In the genomic region with DNA sequence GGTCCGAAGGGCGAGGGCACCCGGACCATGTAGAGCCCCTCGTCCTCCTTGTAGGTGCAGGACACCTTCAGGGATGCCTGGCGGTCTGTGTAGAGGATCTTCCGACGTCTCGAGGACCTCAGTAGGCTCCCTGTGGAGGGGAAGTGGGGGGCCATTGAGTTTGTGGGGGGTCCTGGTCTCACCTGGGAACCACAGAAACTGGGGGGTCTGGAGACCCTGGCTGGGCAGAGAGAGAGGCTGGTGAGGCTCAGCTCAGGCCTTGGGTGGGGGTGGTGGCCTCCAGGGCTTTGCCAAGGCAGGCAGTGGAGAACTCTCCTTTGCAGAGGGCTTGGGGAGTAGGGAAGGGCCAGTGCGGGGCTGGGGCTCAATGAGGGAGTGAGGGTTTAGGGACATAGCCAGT, we compare ENCODE assay signal across 17 cellular contexts. TPM values are rescaled to one million over a fixed set of nuclear protein-coding genes. Genes with fewer than 3 reads are reported as not detected.
DNase-seq lines count a peak whose midpoint lies in the region; ATAC-seq and TF ChIP-seq lines count a peak whose summit lies in the region.
"Had no signal": no experiment of that assay in that cellular context is flagged by ENCODE, and none has a peak within 500 bp of the region (broad histone marks: within the 10 kb centered on the region; RNA-seq: fewer than 3 reads in every experiment).

No MANE protein-coding gene starts in this region.

- peak overlapping the region; percentile 36; the same call in 1 of the 2 replicates for H3K27ac Mint-ChIP-seq in GM23338
- H3K27ac Mint-ChIP-seq: CD8-positive, alpha-beta T cell; HFFc6 had no signal

- peaks cover 8% of the 10 kb centered on the region for H3K27me3 Mint-ChIP-seq in GM23338 (ENCODE audit: insufficient read depth, low read depth, poor library complexity)

- no peaks in the 10 kb centered on the region for H4K20me1 ChIP-seq in GM23338 (replicated peaks; ENCODE audit: insufficient read depth)

- H3K36me3 ChIP-seq in GM23338 (ENCODE audit: insufficient read depth) (no peaks in the 10 kb centered on the region), H7 (replicated peaks; ENCODE audit: control insufficient read depth, insufficient read depth, low read length) (no peaks in the 10 kb centered on the region), lower lobe of right lung (no peaks in the 10 kb centered on the region)
- H3K36me3 ChIP-seq: HAP-1 had no signal

- H3K9me3 Mint-ChIP-seq in GM23338: no peaks in the 10 kb centered on the region
- H3K9me3 Mint-ChIP-seq: CD8-positive, alpha-beta T cell; HFFc6 had no signal

- no peaks in the 10 kb centered on the region for H3K9me2 ChIP-seq in GM23338 (ENCODE audit: insufficient read depth)

- H3K79me2 ChIP-seq in GM23338 (replicated peaks; ENCODE audit: insufficient read depth): no peaks in the 10 kb centered on the region

- H3K4me1 ChIP-seq in GM23338 (ENCODE audit: insufficient read depth): no peaks in the 10 kb centered on the region
- H3K4me1 ChIP-seq in lower lobe of right lung: peaks cover 7% of the 10 kb centered on the region
- H3K4me1 ChIP-seq: Caco-2, HAP-1 had no signal

- no peaks in the 10 kb centered on the region for H3K36me3 Mint-ChIP-seq in GM23338 (ENCODE audit: low read depth)
- H3K36me3 Mint-ChIP-seq: CD8-positive, alpha-beta T cell had no signal

- H2AFZ ChIP-seq in GM23338: no peak overlapping the region

- ATAC-seq in GM23338 (no peak), lower lobe of right lung (no peak), GM21528 (IDR thresholded peaks at IDR 0.05; ENCODE audit: low FRiP score, unreplicated experiment) (no peak), GM21381 (IDR thresholded peaks at IDR 0.05; ENCODE audit: unreplicated experiment) (no peak)
- ATAC-seq: CD8-positive, alpha-beta T cell; GM12878 had no signal

- H3K9me3 ChIP-seq in lower lobe of right lung: no peaks in the 10 kb centered on the region
- H3K9me3 ChIP-seq: Caco-2, HAP-1 had no signal

- no peak overlapping the region for H3K4me2 ChIP-seq in GM23338

- no peaks in the 10 kb centered on the region for H3F3A ChIP-seq in GM23338 (replicated peaks; ENCODE audit: low read depth)

- DNase-seq in GM23338 (ENCODE audit: low spot score): no peak
- peak; percentile 29 for DNase-seq in H7
- peak; percentile 21 for DNase-seq in lower lobe of right lung
- DNase-seq in NCI-H446 treated with DMSO at 0.1 percent for 48 hours (lab: John Stamatoyannopoulos, UW): no peak
- DNase-seq: C1 segment of cervical spinal cord; Caco-2; CD8-positive, alpha-beta T cell; DMS153; DND-41; HFFc6 had no signal

- TF ChIP-seq CTCF in GM23338 (conservative IDR thresholded peaks at IDR 0.05; ENCODE audit: low read depth in 2 of 2) (no peak), lower lobe of right lung (IDR thresholded peaks at IDR 0.05) (no peak)

- H3K4me3 ChIP-seq in GM23338 (no peak overlapping the region), H7 (ENCODE audit: insufficient read depth, low read depth, low read length) (no peak overlapping the region), lower lobe of right lung (no peak overlapping the region)
- H3K4me3 ChIP-seq: GM12878, HAP-1 had no signal

- intact Hi-C loops in lower lobe of right lung (cut with DNase I): no loop called here

- H3K27me3 ChIP-seq in GM23338 (ENCODE audit: insufficient read depth) (no peaks in the 10 kb centered on the region), H7 (ENCODE audit: control insufficient read depth, insufficient read depth, low read length) (no peaks in the 10 kb centered on the region), lower lobe of right lung (ENCODE audit: low read depth) (no peaks in the 10 kb centered on the region)

- no peak overlapping the region for H3K4me3 Mint-ChIP-seq in GM23338
- H3K4me3 Mint-ChIP-seq: CD8-positive, alpha-beta T cell; HFFc6 had no signal

- H3K27ac ChIP-seq in GM23338 (ENCODE audit: low read depth) (no peak overlapping the region), lower lobe of right lung (no peak overlapping the region)

- H3K4me1 Mint-ChIP-seq in GM23338: peaks cover 7% of the 10 kb centered on the region; the same call in 2 of the 3 replicates

TF ChIP-seq in GM23338, 12 proteins besides CTCF, POLR2A, EP300 and RAD21 (continues in another document):
- TF ChIP-seq EZH2 (IDR thresholded peaks at IDR 0.05; ENCODE audit: low read depth, unreplicated experiment) (no peak), CREB1 (CRISPR knock-in tag; IDR thresholded peaks at IDR 0.05; ENCODE audit: low read depth) (no peak)
- TF ChIP-seq, protein P1, sequence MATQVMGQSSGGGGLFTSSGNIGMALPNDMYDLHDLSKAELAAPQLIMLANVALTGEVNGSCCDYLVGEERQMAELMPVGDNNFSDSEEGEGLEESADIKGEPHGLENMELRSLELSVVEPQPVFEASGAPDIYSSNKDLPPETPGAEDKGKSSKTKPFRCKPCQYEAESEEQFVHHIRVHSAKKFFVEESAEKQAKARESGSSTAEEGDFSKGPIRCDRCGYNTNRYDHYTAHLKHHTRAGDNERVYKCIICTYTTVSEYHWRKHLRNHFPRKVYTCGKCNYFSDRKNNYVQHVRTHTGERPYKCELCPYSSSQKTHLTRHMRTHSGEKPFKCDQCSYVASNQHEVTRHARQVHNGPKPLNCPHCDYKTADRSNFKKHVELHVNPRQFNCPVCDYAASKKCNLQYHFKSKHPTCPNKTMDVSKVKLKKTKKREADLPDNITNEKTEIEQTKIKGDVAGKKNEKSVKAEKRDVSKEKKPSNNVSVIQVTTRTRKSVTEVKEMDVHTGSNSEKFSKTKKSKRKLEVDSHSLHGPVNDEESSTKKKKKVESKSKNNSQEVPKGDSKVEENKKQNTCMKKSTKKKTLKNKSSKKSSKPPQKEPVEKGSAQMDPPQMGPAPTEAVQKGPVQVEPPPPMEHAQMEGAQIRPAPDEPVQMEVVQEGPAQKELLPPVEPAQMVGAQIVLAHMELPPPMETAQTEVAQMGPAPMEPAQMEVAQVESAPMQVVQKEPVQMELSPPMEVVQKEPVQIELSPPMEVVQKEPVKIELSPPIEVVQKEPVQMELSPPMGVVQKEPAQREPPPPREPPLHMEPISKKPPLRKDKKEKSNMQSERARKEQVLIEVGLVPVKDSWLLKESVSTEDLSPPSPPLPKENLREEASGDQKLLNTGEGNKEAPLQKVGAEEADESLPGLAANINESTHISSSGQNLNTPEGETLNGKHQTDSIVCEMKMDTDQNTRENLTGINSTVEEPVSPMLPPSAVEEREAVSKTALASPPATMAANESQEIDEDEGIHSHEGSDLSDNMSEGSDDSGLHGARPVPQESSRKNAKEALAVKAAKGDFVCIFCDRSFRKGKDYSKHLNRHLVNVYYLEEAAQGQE (IDR thresholded peaks at IDR 0.05; ENCODE audit: unreplicated experiment): no peak

RNA-seq across cellular contexts. Expression of a gene that starts 19.0 kb away (rescaled TPM):
- total RNA-seq in GM23338 (2014; rRNA removed; shearing (Covaris generic)): not detected in 2 replicates
- not detected in 2 replicates for polyA plus RNA-seq in GM23338 (2016; fragmentation: Nextera tagmentation; extraction: Ambion mirVana)
- 0.03 and 0.11 TPM in 2 replicates for total RNA-seq in H7 (2014; rRNA removed; shearing (Covaris generic))
- total RNA-seq in lower lobe of right lung: 0.15 TPM
- total RNA-seq: A673; Caco-2; CD8-positive, alpha-beta T cell; GM12878; H4 had no signal
- polyA plus RNA-seq: BJ had no signal

RNA-seq across cellular contexts. Expression of a gene that starts 50.0 kb away (rescaled TPM):
- total RNA-seq in GM23338 (2014; rRNA removed; shearing (Covaris generic)): 0.28 TPM in 1 of 2 replicates, not detected in the other
- 0.11 TPM in 1 of 2 replicates, not detected in the other for polyA plus RNA-seq in GM23338 (2016; fragmentation: Nextera tagmentation; extraction: Ambion mirVana)
- total RNA-seq in H7 (2014; rRNA removed; shearing (Covaris generic)): 0.10 TPM in 1 of 2 replicates, not detected in the other
- total RNA-seq in lower lobe of right lung: 0.83 TPM
- total RNA-seq: CD8-positive, alpha-beta T cell; GM12878; HFFc6 had no signal
- polyA plus RNA-seq: BJ, GM12878 had no signal

Comparison
In these comparisons a context has a peak if more than half of its experiments do, and no peak if none do; other contexts are left out.
1. DNase-seq: peak in H7 (single experiment) and lower lobe of right lung (single experiment); none in GM23338 (single experiment) and NCI-H446 treated with DMSO at 0.1 percent for 48 hours (single experiment).